12 cellular contexts compared by ENCODE assay signal in the genomic region with DNA sequence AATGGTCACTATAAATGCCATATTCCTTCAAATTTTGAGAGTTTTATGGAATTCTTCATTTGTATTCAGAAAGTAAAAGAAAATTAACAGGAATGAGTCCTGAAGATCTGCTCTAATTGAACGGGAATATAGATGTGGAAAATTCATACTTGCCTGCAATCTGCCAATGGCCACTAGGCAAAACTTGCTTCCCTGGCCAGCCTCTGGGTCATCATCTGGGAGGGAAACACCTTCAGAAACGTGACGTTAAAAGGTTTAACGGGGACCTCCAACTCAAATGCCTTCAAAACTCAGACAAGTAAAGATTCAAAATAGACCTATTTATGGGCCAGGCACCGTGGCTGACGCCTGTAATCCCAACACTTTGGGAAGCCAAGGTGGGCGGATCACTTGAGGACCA. TPM values are rescaled to one million over a fixed set of nuclear protein-coding genes. Genes with fewer than 3 reads are reported as not detected.
DNase-seq lines count a peak whose midpoint lies in the region; ATAC-seq and TF ChIP-seq lines count a peak whose summit lies in the region.
"Had no signal": no experiment of that assay in that cellular context is flagged by ENCODE, and none has a peak within 500 bp of the region (broad histone marks: within the 10 kb centered on the region; RNA-seq: fewer than 3 reads in every experiment).

No MANE protein-coding gene starts in this region.

- H3K27ac Mint-ChIP-seq in Calu3 (ENCODE audit: unreplicated experiment) (no peak overlapping the region), chondrocyte (ENCODE audit: unreplicated experiment) (no peak overlapping the region)

- no peak overlapping the region for H3K27ac ChIP-seq in IMR-90 (ENCODE audit: insufficient read depth, low read length)
- H3K27ac ChIP-seq in neural cell (ENCODE audit: low read length): no peak overlapping the region
- no peak overlapping the region for H3K27ac ChIP-seq in tibial nerve
- H3K27ac ChIP-seq: epithelial cell of prostate had no signal

- H3K4me1 ChIP-seq in IMR-90 (ENCODE audit: control insufficient read depth, insufficient read depth, low read length) (no peaks in the 10 kb centered on the region), tibial nerve (no peaks in the 10 kb centered on the region)

- ATAC-seq in IMR-90 (ENCODE audit: low read depth) (no peak), GM21576 (IDR thresholded peaks at IDR 0.05; ENCODE audit: unreplicated experiment) (no peak)

- dilution Hi-C loops in IMR-90 (cut with HindIII; ENCODE audit: low sequenced_read_pairs, unreplicated experiment): no loop called here

- no peak overlapping the region for H2BK5ac ChIP-seq in IMR-90 (ENCODE audit: low read depth, low read length, poor library complexity, severe bottlenecking)

- H2AFZ ChIP-seq in IMR-90 (replicated peaks; ENCODE audit: low read length, poor library complexity): no peak overlapping the region
- no peak overlapping the region for H2AFZ ChIP-seq in neural cell (ENCODE audit: low read depth, low read length)

- BruUV-seq in Calu3 (replicated peaks; lab: Mats Ljungman, UMichigan): no TSS peak
- BruUV-seq in IMR-90 (replicated peaks; lab: Mats Ljungman, UMichigan): no TSS peak

- H3K4me3 Mint-ChIP-seq in Calu3 (ENCODE audit: low read depth, unreplicated experiment) (no peak overlapping the region), chondrocyte (ENCODE audit: unreplicated experiment) (no peak overlapping the region)

- H2AK5ac ChIP-seq in IMR-90 (ENCODE audit: low read depth, low read length): no peak overlapping the region

- H3K4me1 Mint-ChIP-seq in Calu3 (ENCODE audit: low read depth, unreplicated experiment) (no peaks in the 10 kb centered on the region), chondrocyte (ENCODE audit: low read depth) (no peaks in the 10 kb centered on the region)

- peaks cover 9% of the 10 kb centered on the region for H3K36me3 Mint-ChIP-seq in Calu3 (ENCODE audit: insufficient read depth, unreplicated experiment)
- peaks cover 47% of the 10 kb centered on the region for H3K36me3 Mint-ChIP-seq in chondrocyte (ENCODE audit: low read depth)

- H3F3A ChIP-seq in neural cell (ENCODE audit: insufficient read depth, low read length, poor library complexity, severe bottlenecking): no peaks in the 10 kb centered on the region

- H3K56ac ChIP-seq in IMR-90 (ENCODE audit: extremely low read depth, insufficient read depth, low read length): no peak overlapping the region

- no peak overlapping the region for H2BK15ac ChIP-seq in IMR-90 (ENCODE audit: low read depth, low read length)

- in situ Hi-C loops in IMR-90 (cut with MboI; ENCODE audit: low sequenced_read_pairs): no loop called here

- no peaks in the 10 kb centered on the region for H4K20me1 ChIP-seq in IMR-90 (ENCODE audit: insufficient read depth, low read length)
- no peaks in the 10 kb centered on the region for H4K20me1 ChIP-seq in neural cell (ENCODE audit: insufficient read depth)

- H2AK9ac ChIP-seq in IMR-90 (replicated peaks; ENCODE audit: low read depth, low read length, poor library complexity): no peak overlapping the region

- no peaks in the 10 kb centered on the region for H3K9me3 Mint-ChIP-seq in Calu3 (ENCODE audit: low read depth, unreplicated experiment)
- H3K9me3 Mint-ChIP-seq in chondrocyte (ENCODE audit: low read depth): no peaks in the 10 kb centered on the region

- no peak overlapping the region for H3K4me3 ChIP-seq in IMR-90 (ENCODE audit: insufficient read depth, low read depth, low read length)
- no peak overlapping the region for H3K4me3 ChIP-seq in neural cell (ENCODE audit: low read length)
- no peak overlapping the region for H3K4me3 ChIP-seq in tibial nerve

- H3K9me2 ChIP-seq in neural cell (ENCODE audit: insufficient read depth, low read length): no peaks in the 10 kb centered on the region

- no CpG with 5 or more reads among the region's 7 CpGs for WGBS in IMR-90 (ENCODE audit: extremely low coverage in 2 of 2, insufficient read length in 1 of 2), 2 experiments
- whole genome bisulfite sequencing in tibial nerve, 2 donors: 83 to 89% methylated on average over 7 of the region's 7 CpGs

- TF ChIP-seq POLR2A in IMR-90 (IDR thresholded peaks at IDR 0.05; ENCODE audit: low read depth, low read length) (no peak), tibial nerve (IDR thresholded peaks at IDR 0.05) (no peak)

- H2BK120ac ChIP-seq in IMR-90 (ENCODE audit: low read depth, low read length): no peak overlapping the region

- CTCF ChIA-PET in Calu3 (lab: Charles Lee) (no interaction called here), IMR-90 (lab: Yijun Ruan, JAX) (interaction anchor here (0.9 kb wide), 1 partner anchor 17 kb away, joined by 3 read pairs; no protein-coding TSS in a partner anchor)

- H3K9me3 ChIP-seq in IMR-90 (ENCODE audit: control insufficient read depth, insufficient read depth, low read length) (no peaks in the 10 kb centered on the region), neural cell (ENCODE audit: low read length) (no peaks in the 10 kb centered on the region), tibial nerve (no peaks in the 10 kb centered on the region)

- H3K36me3 ChIP-seq in IMR-90 (ENCODE audit: control insufficient read depth, insufficient read depth, low read length) (peaks cover 43% of the 10 kb centered on the region), neural cell (ENCODE audit: insufficient read depth, low read length) (peaks cover 16% of the 10 kb centered on the region), tibial nerve (peaks cover 0 to 99% (median 6%) of the 10 kb centered on the region in 3 donors)

- H3K14ac ChIP-seq in IMR-90 (replicated peaks; ENCODE audit: low read depth, low read length): no peak overlapping the region

- no peak for TF ChIP-seq EP300 in neural cell (conservative IDR thresholded peaks at IDR 0.05; ENCODE audit: poor library complexity, severe bottlenecking)
- no peak for TF ChIP-seq EP300 in tibial nerve (IDR thresholded peaks at IDR 0.05)

- TF ChIP-seq CTCF in Calu3 (IDR thresholded peaks at IDR 0.05; ENCODE audit: unreplicated experiment) (peak; percentile 18), IMR-90 (conservative IDR thresholded peaks at IDR 0.05; ENCODE audit: low read depth, low read length) (no peak; the same call in 1 of the 2 replicates), chondrocyte (IDR thresholded peaks at IDR 0.05) (peak; percentile 61), neural cell (IDR thresholded peaks at IDR 0.05; ENCODE audit: poor library complexity, severe bottlenecking) (peak; percentile 19), tibial nerve (IDR thresholded peaks at IDR 0.05) (peak in 2 of 5 experiments; percentile 20 to 28)

- no peak overlapping the region for H3K18ac ChIP-seq in IMR-90 (ENCODE audit: low read depth, low read length)

- 0 out of 2 replicates have a peak, but pooled peaks cover 2% of the 10 kb centered on the region for H3K9me1 ChIP-seq in IMR-90 (ENCODE audit: insufficient read depth, low read length)

- peak; percentile 16; the same call in 1 of the 2 replicates for TF ChIP-seq RAD21 in IMR-90 (IDR thresholded peaks at IDR 0.05; ENCODE audit: low read length)
- TF ChIP-seq RAD21 in neural cell (conservative IDR thresholded peaks at IDR 0.05): no peak

- no peaks in the 10 kb centered on the region for H3K79me2 ChIP-seq in neural cell (replicated peaks; ENCODE audit: insufficient read depth, low read length)

- no peak overlapping the region for H3K23ac ChIP-seq in IMR-90 (ENCODE audit: low read depth, low read length)

- no peak overlapping the region for H4K8ac ChIP-seq in IMR-90 (ENCODE audit: low read depth in 2 of 2, low read length in 2 of 2)

- intact Hi-C loops in Calu3 (cut with micrococcal nuclease; ENCODE audit: unreplicated experiment): loop anchor here (5.0 kb wide), 1 partner anchor 93 kb away; no protein-coding TSS in a partner anchor
- intact Hi-C loops in IMR-90 (cut with micrococcal nuclease): no loop called here

- H3K27me3 ChIP-seq in IMR-90 (ENCODE audit: control insufficient read depth, insufficient read depth, low read length) (no peaks in the 10 kb centered on the region), neural cell (ENCODE audit: insufficient read depth, low read depth, low read length) (no peaks in the 10 kb centered on the region), tibial nerve (no peaks in the 10 kb centered on the region)

- H3K4ac ChIP-seq in IMR-90 (ENCODE audit: low read depth, low read length): no peak overlapping the region

- no peak overlapping the region for H3K9ac ChIP-seq in IMR-90 (ENCODE audit: low read depth, low read length)
- no peak overlapping the region for H3K9ac ChIP-seq in neural cell (ENCODE audit: low read length)

- DNase-seq in Calu3 (no peak), IMR-90 (no peak), chondrocyte (ENCODE audit: low spot score) (no peak), SHP77 treated with DMSO at 0.1 percent for 48 hours (lab: John Stamatoyannopoulos, UW) (no peak), tibial nerve (ENCODE audit: low spot score in 2 of 2) (no peak), T1000 (lab: John Stamatoyannopoulos, UW) (no peak)
- DNase-seq: anterior cingulate cortex, EL, NCI-H2081 treated with DMSO at 0.1 percent for 48 hours had no signal

- peaks cover 0 to 3% of the 10 kb centered on the region in 2 experiments; a peak in 2 of 4 replicates for H3K79me1 ChIP-seq in IMR-90 (ENCODE audit: low read depth in 1 of 2, low read length in 2 of 2)

- H4K91ac ChIP-seq in IMR-90 (ENCODE audit: insufficient read depth, low read depth, low read length): no peak overlapping the region

- H4K5ac ChIP-seq in IMR-90 (ENCODE audit: low read depth, low read length): no peak overlapping the region

- H3K4me2 ChIP-seq in IMR-90 (ENCODE audit: low read depth, low read length): no peak overlapping the region
- no peak overlapping the region for H3K4me2 ChIP-seq in neural cell (ENCODE audit: low read length)

- H3K27me3 Mint-ChIP-seq in Calu3 (ENCODE audit: unreplicated experiment) (no peaks in the 10 kb centered on the region), chondrocyte (ENCODE audit: low read depth) (no peaks in the 10 kb centered on the region)

- H2BK20ac ChIP-seq in IMR-90 (ENCODE audit: low read depth, low read length): no peak overlapping the region

- POLR2A ChIA-PET in IMR-90 (lab: Charles Lee; ENCODE audit: unreplicated experiment): no interaction called here

RNA-seq across cellular contexts. Expression of gene CTSK, which starts 21.7 kb away (rescaled TPM):
- total RNA-seq in Calu3 (2022): 5.5 and 5.9 TPM in 2 replicates
- 4.7 and 7.7 TPM in 2 replicates for total RNA-seq in IMR-90 (2012; rRNA removed)
- 13.2 and 15.1 TPM in 2 replicates for polyA plus RNA-seq in IMR-90 (2012; rRNA removed)
- polyA plus RNA-seq in IMR-90 (2012; cell fraction: cytosol; rRNA removed): 6.9 and 13.0 TPM in 2 replicates
- polyA plus RNA-seq in IMR-90 (2012; cell fraction: nucleus; rRNA removed; ENCODE audit: low replicate concordance): 8.0 and 48.9 TPM in 2 replicates
- total RNA-seq in chondrocyte: 4.9 to 12.4 TPM (median 4.9 TPM) in 3 replicates
- polyA plus RNA-seq in neural cell: 8.0 and 9.3 TPM in 2 replicates
- polyA minus RNA-seq in neural cell: 1.9 and 3.1 TPM in 2 replicates
- 10 to 100 TPM; 42.0 to 87.9 (median 45.5) TPM for total RNA-seq in tibial nerve

RNA-seq across cellular contexts. Expression of gene ARNT, which starts 46.6 kb away (rescaled TPM):
- 27.9 and 31.1 TPM in 2 replicates for total RNA-seq in Calu3 (2022)
- total RNA-seq in IMR-90 (2012; rRNA removed): 26.3 and 28.1 TPM in 2 replicates
- 15.7 and 19.7 TPM in 2 replicates for polyA plus RNA-seq in IMR-90 (2012; rRNA removed)
- polyA plus RNA-seq in IMR-90 (2012; cell fraction: cytosol; rRNA removed): 8.3 and 17.3 TPM in 2 replicates
- polyA plus RNA-seq in IMR-90 (2012; cell fraction: nucleus; rRNA removed; ENCODE audit: low replicate concordance): 30.5 and 73.0 TPM in 2 replicates
- 32.6 to 33.3 TPM (median 32.9 TPM) in 3 replicates for total RNA-seq in chondrocyte
- polyA plus RNA-seq in neural cell: 17.8 and 17.9 TPM in 2 replicates
- 32.2 and 33.1 TPM in 2 replicates for polyA minus RNA-seq in neural cell
- 10 to 100 TPM; 56.6 to 67.4 (median 58.6) TPM for total RNA-seq in tibial nerve

RNA-seq across cellular contexts. Expression of gene CTXND2, which starts 57.2 kb away (rescaled TPM):
- total RNA-seq in Calu3 (2022) (not detected in 2 replicates), IMR-90 (2012; rRNA removed) (not detected in 2 replicates), chondrocyte (not detected in 3 replicates), tibial nerve (not detected)
- polyA plus RNA-seq in IMR-90 (2012; rRNA removed) (not detected in 2 replicates), neural cell (not detected in 2 replicates)
- not detected in 2 replicates for polyA plus RNA-seq in IMR-90 (2012; cell fraction: cytosol; rRNA removed)
- polyA plus RNA-seq in IMR-90 (2012; cell fraction: nucleus; rRNA removed; ENCODE audit: low replicate concordance): not detected in 2 replicates
- polyA minus RNA-seq in neural cell: not detected in 2 replicates
